ENCODE assay signal across 19 cellular contexts in the genomic region with DNA sequence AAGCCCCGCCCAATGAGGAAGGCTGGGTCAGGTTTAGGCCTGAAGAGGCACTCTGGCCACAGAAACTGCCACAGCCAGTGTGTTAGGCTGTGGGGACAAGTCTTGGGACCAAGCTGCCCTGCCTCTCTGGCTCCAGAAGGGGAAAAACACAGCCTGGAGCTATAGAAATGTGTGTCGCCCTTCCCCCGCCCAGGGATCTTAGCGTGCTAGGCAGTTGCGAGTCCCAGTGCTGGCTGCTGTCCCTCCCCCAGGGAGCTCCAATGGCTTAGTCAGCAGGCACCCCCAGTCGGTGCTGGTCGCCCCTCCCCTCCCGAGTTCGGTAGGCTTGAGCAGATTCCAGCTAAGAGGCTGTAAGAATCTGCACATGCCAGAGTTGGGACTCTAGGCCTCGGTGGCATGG.
"Had no signal": no experiment of that assay in that cellular context is flagged by ENCODE, and none has a peak within 500 bp of the region (broad histone marks: within the 10 kb centered on the region; RNA-seq: fewer than 3 reads in every experiment).

No MANE protein-coding gene starts in this region.

- H3K27ac ChIP-seq: brain microvascular endothelial cell, right lobe of liver, spleen had no signal

- H3K27me3 ChIP-seq: brain microvascular endothelial cell, right lobe of liver, spleen had no signal

- H3K9me3 ChIP-seq: right lobe of liver had no signal

- H3K4me3 ChIP-seq: right lobe of liver, spleen had no signal

- H3K36me3 Mint-ChIP-seq: memory B cell; stimulated activated effector memory CD8-positive, alpha-beta T cell treated with anti-CD3 and anti-CD28 coated beads, Interleukin-12 subunit alpha, Interleukin-12 subunit beta, amount 100 ng/mL, for 72 hours had no signal

- H3K4me1 ChIP-seq: right lobe of liver, spleen had no signal

- H3K27ac Mint-ChIP-seq: activated T-helper 17 cell treated with anti-CD3 and anti-CD28 coated beads, Interleukin-2, amount 50 U/mL, for 72 hours; memory B cell; natural killer cell; stimulated activated effector memory CD8-positive, alpha-beta T cell treated with anti-CD3 and anti-CD28 coated beads, Interleukin-12 subunit alpha, Interleukin-12 subunit beta, amount 100 ng/mL, for 72 hours had no signal

- DNase-seq: activated naive CD4-positive, alpha-beta T cell treated with Interleukin-2 at 50 U/mL for 16 hours; activated T-cell treated with anti-CD3 and anti-CD28 coated beads for 4 hours; anterior cingulate cortex; brain microvascular endothelial cell; cortex of kidney; effector CD8-positive, alpha-beta T cell; foreskin melanocyte; kidney glomerular epithelial cell; left ventricle myocardium superior; natural killer cell; occipital lobe; right lobe of liver; spleen; stimulated activated CD4-positive, alpha-beta T cell treated with anti-CD3 and anti-CD28 coated beads, Interleukin-1b, Interleukin-23, amount 100 ng/mL, for 48 hours; T-helper 2 cell had no signal

- H3K36me3 ChIP-seq: brain microvascular endothelial cell, right lobe of liver, spleen had no signal

- ATAC-seq: activated T-helper 17 cell treated with anti-CD3 and anti-CD28 coated beads, Interleukin-2, amount 50 U/mL, for 72 hours; left ventricle myocardium superior; natural killer cell; right lobe of liver; stimulated activated effector memory CD8-positive, alpha-beta T cell treated with anti-CD3 and anti-CD28 coated beads, Interleukin-12 subunit alpha, Interleukin-12 subunit beta, amount 100 ng/mL, for 72 hours had no signal

- H3K4me3 Mint-ChIP-seq: activated T-helper 17 cell treated with anti-CD3 and anti-CD28 coated beads, Interleukin-2, amount 50 U/mL, for 72 hours; central memory CD8-positive, alpha-beta T cell; memory B cell; natural killer cell; stimulated activated effector memory CD8-positive, alpha-beta T cell treated with anti-CD3 and anti-CD28 coated beads, Interleukin-12 subunit alpha, Interleukin-12 subunit beta, amount 100 ng/mL, for 72 hours had no signal

- H3K4me1 Mint-ChIP-seq: activated T-helper 17 cell treated with anti-CD3 and anti-CD28 coated beads, Interleukin-2, amount 50 U/mL, for 72 hours; central memory CD8-positive, alpha-beta T cell; memory B cell; natural killer cell; stimulated activated effector memory CD8-positive, alpha-beta T cell treated with anti-CD3 and anti-CD28 coated beads, Interleukin-12 subunit alpha, Interleukin-12 subunit beta, amount 100 ng/mL, for 72 hours had no signal
